ENCODE assay signal across 8 cellular contexts in the genomic region with DNA sequence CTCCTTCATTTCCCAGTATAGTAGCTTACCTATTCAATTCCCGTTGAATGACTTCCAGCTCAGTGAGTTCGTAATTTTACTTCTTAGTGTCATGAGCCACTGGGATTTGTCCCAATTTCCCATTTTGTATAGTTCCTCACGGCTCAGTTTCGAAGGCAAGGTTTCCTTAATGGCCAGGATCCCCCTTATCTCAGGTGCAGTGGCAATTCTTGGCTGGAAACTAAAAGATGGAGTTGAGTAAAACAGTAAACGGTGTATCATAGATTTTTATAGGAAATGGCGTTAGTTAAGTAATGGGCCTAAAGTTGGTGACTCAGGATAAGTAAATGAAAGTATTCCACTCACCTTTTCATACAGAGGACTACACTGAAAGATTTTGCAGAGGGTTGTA. TPM values are rescaled to one million over a fixed set of nuclear protein-coding genes. Genes with fewer than 3 reads are reported as not detected.
A peak's percentile ranks its signal among the peaks of the same experiment; 100 is the strongest.
DNase-seq lines count a peak whose midpoint lies in the region; ATAC-seq lines count a peak whose summit lies in the region.

No MANE protein-coding gene starts in this region.

- no peak for ATAC-seq in activated naive CD4-positive, alpha-beta T cell treated with anti-CD3 and anti-CD28 coated beads, Interleukin-2, amount 50 U/mL, for 72 hours
- ATAC-seq in HG02970 (IDR thresholded peaks at IDR 0.05; ENCODE audit: low FRiP score, unreplicated experiment) (no peak), HG03521 (IDR thresholded peaks at IDR 0.05; ENCODE audit: unreplicated experiment) (no peak)

- H3K4me3 ChIP-seq in iPS-20b (ENCODE audit: low read length) = peak overlapping the region; percentile 75
- peak overlapping the region; percentile 75 to 98 for H3K4me3 ChIP-seq in stomach smooth muscle (ENCODE audit: low read length in 2 of 2)

- H3K27ac ChIP-seq in iPS-20b (ENCODE audit: low read length) (no peak overlapping the region), stomach smooth muscle (ENCODE audit: low read length) (peak overlapping the region; percentile 66)

- H3K9ac ChIP-seq in iPS-20b (ENCODE audit: low read depth, low read length) (peak overlapping the region; percentile 73; the same call in 1 of the 2 replicates), stomach smooth muscle (ENCODE audit: low read length in 2 of 2) (peak overlapping the region; percentile 54 to 72)

- H3K36me3 ChIP-seq in iPS-20b (ENCODE audit: insufficient read depth, low read depth, low read length) (peaks cover 26% of the 10 kb centered on the region), stomach smooth muscle (ENCODE audit: control insufficient read depth in 2 of 2, insufficient read depth in 2 of 2, low read length in 2 of 2) (peaks cover 17 to 18% of the 10 kb centered on the region in 2 donors)

- H3K27ac Mint-ChIP-seq in activated naive CD4-positive, alpha-beta T cell treated with anti-CD3 and anti-CD28 coated beads, Interleukin-2, amount 50 U/mL, for 72 hours = peak overlapping the region; percentile 93 to 98

- no peaks in the 10 kb centered on the region for H3K4me1 ChIP-seq in iPS-20b (ENCODE audit: insufficient read depth, low read length)
- H3K4me1 ChIP-seq in stomach smooth muscle (ENCODE audit: control insufficient read depth, insufficient read depth, low read length) = peaks cover 14% of the 10 kb centered on the region

- H3K27me3 ChIP-seq in iPS-20b (ENCODE audit: insufficient read depth, low read length) (peaks cover 8% of the 10 kb centered on the region; the same call in 1 of the 2 replicates), stomach smooth muscle (ENCODE audit: control insufficient read depth in 1 of 2, insufficient read depth in 2 of 2, low read length in 2 of 2) (no peaks in the 10 kb centered on the region)

- DNase-seq in NCI-H1092 treated with DMSO at 0.1 percent for 48 hours (lab: John Stamatoyannopoulos, UW) (peak; percentile 14), NCI-H1092 (lab: John Stamatoyannopoulos, UW) (no peak)
- no peak for DNase-seq in activated naive CD4-positive, alpha-beta T cell treated with anti-CD3 and anti-CD28 coated beads, Interleukin-2, amount 50 U/mL, for 72 hours (ENCODE audit: low spot score in 2 of 2)
- DNase-seq in activated CD8-positive, alpha-beta memory T cell treated with anti-CD3 and anti-CD28 coated beads, Interleukin-2, amount 50 U/mL, for 4 hours = no peak

- H3K9me3 ChIP-seq in iPS-20b (ENCODE audit: insufficient read depth, low read depth, low read length) (no peaks in the 10 kb centered on the region), stomach smooth muscle (ENCODE audit: control insufficient read depth in 2 of 2, low read length in 2 of 2) (no peaks in the 10 kb centered on the region)

- no peaks in the 10 kb centered on the region for H3K9me3 Mint-ChIP-seq in activated naive CD4-positive, alpha-beta T cell treated with anti-CD3 and anti-CD28 coated beads, Interleukin-2, amount 50 U/mL, for 72 hours

- peaks cover 0 to 29% of the 10 kb centered on the region in 2 donors for H3K36me3 Mint-ChIP-seq in activated naive CD4-positive, alpha-beta T cell treated with anti-CD3 and anti-CD28 coated beads, Interleukin-2, amount 50 U/mL, for 72 hours

RNA-seq across cellular contexts. Expression of a gene that starts 0.5 kb away (rescaled TPM):
- 1 to 10 TPM; 2.4 to 8.4 TPM for total RNA-seq in activated naive CD4-positive, alpha-beta T cell treated with anti-CD3 and anti-CD28 coated beads, Interleukin-2, amount 50 U/mL, for 72 hours

RNA-seq across cellular contexts. Expression of a gene that starts 9.5 kb away (rescaled TPM):
- 1,000 to 10,000 TPM; 1,604 to 1,708 TPM for total RNA-seq in activated naive CD4-positive, alpha-beta T cell treated with anti-CD3 and anti-CD28 coated beads, Interleukin-2, amount 50 U/mL, for 72 hours
